In genomic region chr3:45054196-45054857, GRCh38 we compare ENCODE assay signal across 1 cellular context.
A peak's percentile ranks its signal among the peaks of the same experiment; 100 is the strongest.
TF ChIP-seq lines count a peak whose summit lies in the region.

No MANE protein-coding gene starts in this region.

TF ChIP-seq in K562, 482 proteins besides CTCF, POLR2A, EP300 and RAD21 (continued from another document and continues in another):
- TF ChIP-seq GABPA (tag; conservative IDR thresholded peaks at IDR 0.05; ENCODE audit: low read depth) (no peak), TFE3 (CRISPR knock-in tag; IDR thresholded peaks at IDR 0.05) (peak; percentile 38), BRD9 (IDR thresholded peaks at IDR 0.05; ENCODE audit: low read depth, partially characterized antibody) (no peak), ZSCAN32 (CRISPR knock-in tag; IDR thresholded peaks at IDR 0.05) (peak; percentile 80), ARID2 (IDR thresholded peaks at IDR 0.05) (no peak), CBX1 (IDR thresholded peaks at IDR 0.05; ENCODE audit: low read depth) (no peak), ZNF384 (IDR thresholded peaks at IDR 0.05; ENCODE audit: low read depth, low read length) (no peak), SMARCE1 (IDR thresholded peaks at IDR 0.05) (no peak; the same call in 1 of the 2 replicates), PPARD (CRISPR knock-in tag; IDR thresholded peaks at IDR 0.05) (peak; percentile 72; the same call in 1 of the 2 replicates), HMBOX1 (IDR thresholded peaks at IDR 0.05) (no peak), TEAD1 (CRISPR knock-in tag; IDR thresholded peaks at IDR 0.05) (peak in 1 of 2 experiments; percentile 94; a peak in 2 of 4 replicates), MAZ (CRISPR knock-in tag; conservative IDR thresholded peaks at IDR 0.05 in 1 of 2, IDR thresholded peaks at IDR 0.05 in 1 of 2) (peak in 1 of 2 experiments; percentile 90; a peak in 2 of 4 replicates), SIN3B (IDR thresholded peaks at IDR 0.05; ENCODE audit: low read depth) (no peak), RBM15 (IDR thresholded peaks at IDR 0.05; ENCODE audit: insufficient read depth, low read length) (no peak), ZNF224 (CRISPR knock-in tag; IDR thresholded peaks at IDR 0.05) (no peak), ZNF639 (CRISPR knock-in tag; conservative IDR thresholded peaks at IDR 0.05 in 1 of 2, IDR thresholded peaks at IDR 0.05 in 1 of 2) (peak in 1 of 2 experiments; percentile 93; a peak in 2 of 4 replicates), ETS2 (tag; IDR thresholded peaks at IDR 0.05; ENCODE audit: borderline replicate concordance, poor library complexity, severe bottlenecking) (peak; percentile 91), ZNF584 (CRISPR knock-in tag; IDR thresholded peaks at IDR 0.05; ENCODE audit: low read depth) (peak; percentile 99), FOXK1 (CRISPR knock-in tag; IDR thresholded peaks at IDR 0.05; ENCODE audit: borderline replicate concordance) (no peak), SMARCA4 (IDR thresholded peaks at IDR 0.05) (0 out of 2 replicates have a peak, but pooled peaks have one; percentile 8), MBD1 (CRISPR knock-in tag; IDR thresholded peaks at IDR 0.05) (no peak), ZNF830 (CRISPR knock-in tag; IDR thresholded peaks at IDR 0.05) (peak; percentile 85; the same call in 1 of the 2 replicates), ZNF766 (CRISPR knock-in tag; conservative IDR thresholded peaks at IDR 0.05) (peak; percentile 72), CREM (IDR thresholded peaks at IDR 0.05; ENCODE audit: low read depth) (no peak), GTF3C2 (IDR thresholded peaks at IDR 0.05; ENCODE audit: borderline replicate concordance, extremely low read depth, insufficient read length) (no peak), RBM34 (IDR thresholded peaks at IDR 0.05; ENCODE audit: borderline replicate concordance, insufficient read depth, low read length) (no peak), ZNF316 (IDR thresholded peaks at IDR 0.05) (no peak), ATF1 (CRISPR knock-in tag; IDR thresholded peaks at IDR 0.05) (no peak), ATF1 (tag; IDR thresholded peaks at IDR 0.05) (peak; percentile 60; the same call in 1 of the 2 replicates), POLR2H (tag; IDR thresholded peaks at IDR 0.05; ENCODE audit: low read depth) (no peak), ZNF3 (CRISPR knock-in tag; IDR thresholded peaks at IDR 0.05) (no peak), TAF9B (IDR thresholded peaks at IDR 0.05; ENCODE audit: partially characterized antibody) (peak; percentile 1), YBX1 (IDR thresholded peaks at IDR 0.05) (no peak), THRB (CRISPR knock-in tag; conservative IDR thresholded peaks at IDR 0.05) (peak; percentile 97), SNRNP70 (optimal IDR thresholded peaks at IDR 0.05; ENCODE audit: low read depth, low read length) (no peak), SOX6 (IDR thresholded peaks at IDR 0.05) (no peak), SRSF3 (IDR thresholded peaks at IDR 0.05; ENCODE audit: insufficient read depth, low read length) (no peak), MYNN (IDR thresholded peaks at IDR 0.05) (no peak), MYNN (CRISPR knock-in tag; IDR thresholded peaks at IDR 0.05) (no peak), CSDE1 (IDR thresholded peaks at IDR 0.05) (no peak), ZBTB17 (CRISPR knock-in tag; IDR thresholded peaks at IDR 0.05) (peak; percentile 92), NFYB (IDR thresholded peaks at IDR 0.05; ENCODE audit: extremely low read depth, insufficient read length) (no peak), ZC3H4 (CRISPR knock-in tag; IDR thresholded peaks at IDR 0.05; ENCODE audit: borderline replicate concordance) (no peak), NCOA6 (IDR thresholded peaks at IDR 0.05) (no peak), GATAD2A (IDR thresholded peaks at IDR 0.05) (peak; percentile 55; the same call in 1 of the 2 replicates), THRAP3 (IDR thresholded peaks at IDR 0.05; ENCODE audit: borderline replicate concordance) (no peak), ZNF184 (CRISPR knock-in tag; IDR thresholded peaks at IDR 0.05) (no peak), FOXK2 (conservative IDR thresholded peaks at IDR 0.05 in 1 of 2, IDR thresholded peaks at IDR 0.05 in 1 of 2; ENCODE audit: low read depth in 2 of 2) (no peak), ZNF174 (CRISPR knock-in tag; IDR thresholded peaks at IDR 0.05) (peak; percentile 87), MEIS2 (IDR thresholded peaks at IDR 0.05; ENCODE audit: partially characterized antibody) (no peak), ZNF165 (CRISPR knock-in tag; IDR thresholded peaks at IDR 0.05; ENCODE audit: borderline replicate concordance) (peak; percentile 95)
- TF ChIP-seq, protein P1, sequence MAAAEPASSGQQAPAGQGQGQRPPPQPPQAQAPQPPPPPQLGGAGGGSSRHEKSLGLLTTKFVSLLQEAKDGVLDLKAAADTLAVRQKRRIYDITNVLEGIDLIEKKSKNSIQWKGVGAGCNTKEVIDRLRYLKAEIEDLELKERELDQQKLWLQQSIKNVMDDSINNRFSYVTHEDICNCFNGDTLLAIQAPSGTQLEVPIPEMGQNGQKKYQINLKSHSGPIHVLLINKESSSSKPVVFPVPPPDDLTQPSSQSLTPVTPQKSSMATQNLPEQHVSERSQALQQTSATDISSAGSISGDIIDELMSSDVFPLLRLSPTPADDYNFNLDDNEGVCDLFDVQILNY (CRISPR knock-in tag; IDR thresholded peaks at IDR 0.05): no peak
- TF ChIP-seq, protein P2, sequence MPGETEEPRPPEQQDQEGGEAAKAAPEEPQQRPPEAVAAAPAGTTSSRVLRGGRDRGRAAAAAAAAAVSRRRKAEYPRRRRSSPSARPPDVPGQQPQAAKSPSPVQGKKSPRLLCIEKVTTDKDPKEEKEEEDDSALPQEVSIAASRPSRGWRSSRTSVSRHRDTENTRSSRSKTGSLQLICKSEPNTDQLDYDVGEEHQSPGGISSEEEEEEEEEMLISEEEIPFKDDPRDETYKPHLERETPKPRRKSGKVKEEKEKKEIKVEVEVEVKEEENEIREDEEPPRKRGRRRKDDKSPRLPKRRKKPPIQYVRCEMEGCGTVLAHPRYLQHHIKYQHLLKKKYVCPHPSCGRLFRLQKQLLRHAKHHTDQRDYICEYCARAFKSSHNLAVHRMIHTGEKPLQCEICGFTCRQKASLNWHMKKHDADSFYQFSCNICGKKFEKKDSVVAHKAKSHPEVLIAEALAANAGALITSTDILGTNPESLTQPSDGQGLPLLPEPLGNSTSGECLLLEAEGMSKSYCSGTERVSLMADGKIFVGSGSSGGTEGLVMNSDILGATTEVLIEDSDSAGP (CRISPR knock-in tag; IDR thresholded peaks at IDR 0.05): no peak
- TF ChIP-seq, protein P3, sequence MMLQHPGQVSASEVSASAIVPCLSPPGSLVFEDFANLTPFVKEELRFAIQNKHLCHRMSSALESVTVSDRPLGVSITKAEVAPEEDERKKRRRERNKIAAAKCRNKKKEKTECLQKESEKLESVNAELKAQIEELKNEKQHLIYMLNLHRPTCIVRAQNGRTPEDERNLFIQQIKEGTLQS (IDR thresholded peaks at IDR 0.05): 0 out of 2 replicates have a peak, but pooled peaks have one; percentile 1
- TF ChIP-seq, protein P3 (CRISPR knock-in tag; conservative IDR thresholded peaks at IDR 0.05): no peak
- TF ChIP-seq, protein P4, sequence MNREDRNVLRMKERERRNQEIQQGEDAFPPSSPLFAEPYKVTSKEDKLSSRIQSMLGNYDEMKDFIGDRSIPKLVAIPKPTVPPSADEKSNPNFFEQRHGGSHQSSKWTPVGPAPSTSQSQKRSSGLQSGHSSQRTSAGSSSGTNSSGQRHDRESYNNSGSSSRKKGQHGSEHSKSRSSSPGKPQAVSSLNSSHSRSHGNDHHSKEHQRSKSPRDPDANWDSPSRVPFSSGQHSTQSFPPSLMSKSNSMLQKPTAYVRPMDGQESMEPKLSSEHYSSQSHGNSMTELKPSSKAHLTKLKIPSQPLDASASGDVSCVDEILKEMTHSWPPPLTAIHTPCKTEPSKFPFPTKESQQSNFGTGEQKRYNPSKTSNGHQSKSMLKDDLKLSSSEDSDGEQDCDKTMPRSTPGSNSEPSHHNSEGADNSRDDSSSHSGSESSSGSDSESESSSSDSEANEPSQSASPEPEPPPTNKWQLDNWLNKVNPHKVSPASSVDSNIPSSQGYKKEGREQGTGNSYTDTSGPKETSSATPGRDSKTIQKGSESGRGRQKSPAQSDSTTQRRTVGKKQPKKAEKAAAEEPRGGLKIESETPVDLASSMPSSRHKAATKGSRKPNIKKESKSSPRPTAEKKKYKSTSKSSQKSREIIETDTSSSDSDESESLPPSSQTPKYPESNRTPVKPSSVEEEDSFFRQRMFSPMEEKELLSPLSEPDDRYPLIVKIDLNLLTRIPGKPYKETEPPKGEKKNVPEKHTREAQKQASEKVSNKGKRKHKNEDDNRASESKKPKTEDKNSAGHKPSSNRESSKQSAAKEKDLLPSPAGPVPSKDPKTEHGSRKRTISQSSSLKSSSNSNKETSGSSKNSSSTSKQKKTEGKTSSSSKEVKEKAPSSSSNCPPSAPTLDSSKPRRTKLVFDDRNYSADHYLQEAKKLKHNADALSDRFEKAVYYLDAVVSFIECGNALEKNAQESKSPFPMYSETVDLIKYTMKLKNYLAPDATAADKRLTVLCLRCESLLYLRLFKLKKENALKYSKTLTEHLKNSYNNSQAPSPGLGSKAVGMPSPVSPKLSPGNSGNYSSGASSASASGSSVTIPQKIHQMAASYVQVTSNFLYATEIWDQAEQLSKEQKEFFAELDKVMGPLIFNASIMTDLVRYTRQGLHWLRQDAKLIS (CRISPR knock-in tag; IDR thresholded peaks at IDR 0.05): no peak
